ENCODE assay signal across 18 cellular contexts in genomic region chr18:24071029-24071428, GRCh38. TPM values are rescaled to one million over a fixed set of nuclear protein-coding genes. Genes with fewer than 3 reads are reported as not detected.
DNase-seq lines count a peak whose midpoint lies in the region; ATAC-seq lines count a peak whose summit lies in the region.
"Had no signal": no experiment of that assay in that cellular context is flagged by ENCODE, and none has a peak within 500 bp of the region (broad histone marks: within the 10 kb centered on the region; RNA-seq: fewer than 3 reads in every experiment).

No MANE protein-coding gene starts in this region.

- peaks cover 53% of the 10 kb centered on the region for H3K36me3 Mint-ChIP-seq in central memory CD8-positive, alpha-beta T cell (ENCODE audit: insufficient read depth)

- H3K4me3 Mint-ChIP-seq in central memory CD8-positive, alpha-beta T cell, result no peak overlapping the region
- H3K4me3 Mint-ChIP-seq: B cell; CD14-positive monocyte; T-helper 2 cell treated with Interferon-gamma antibody and Interleukin-4, amounts not matched to agents 5 μg/mL and 100 μg/mL, for 36 hours had no signal

- peaks cover 44% of the 10 kb centered on the region for H3K4me1 Mint-ChIP-seq in central memory CD8-positive, alpha-beta T cell

- peaks cover 8% of the 10 kb centered on the region for H3K36me3 ChIP-seq in H7 (replicated peaks; ENCODE audit: control insufficient read depth, insufficient read depth, low read length)
- H3K36me3 ChIP-seq: Peyer's patch had no signal

- DNase-seq in DMS53 (lab: John Stamatoyannopoulos, UW) (peak; percentile 70), NCI-H748 (lab: John Stamatoyannopoulos, UW; ENCODE audit: unreplicated experiment) (peak; percentile 90), DMS79 (lab: John Stamatoyannopoulos, UW) (no peak), NCI-H1092 (lab: John Stamatoyannopoulos, UW) (no peak), H7 (no peak)
- no peak for DNase-seq in central memory CD8-positive, alpha-beta T cell (ENCODE audit: low spot score in 2 of 2)
- DNase-seq: DND-41, Kasumi-1, NCI-H187, NCI-H526, Peyer's patch had no signal

- peaks cover 4% of the 10 kb centered on the region for H3K9me3 Mint-ChIP-seq in central memory CD8-positive, alpha-beta T cell
- H3K9me3 Mint-ChIP-seq: CD14-positive monocyte had no signal

- ATAC-seq in GM18907 (IDR thresholded peaks at IDR 0.05; ENCODE audit: unreplicated experiment), result peak; percentile 50
- ATAC-seq in central memory CD8-positive, alpha-beta T cell (replicated peaks; ENCODE audit: extremely low read depth, poor library complexity, severe bottlenecking), result no peak
- ATAC-seq in HG03432 (IDR thresholded peaks at IDR 0.05; ENCODE audit: unreplicated experiment), result no peak
- ATAC-seq: A549, SK-N-SH treated with all-trans-retinoic acid at 6 μM for 48 hours had no signal

- no peak overlapping the region for H3K4me3 ChIP-seq in H7 (ENCODE audit: insufficient read depth, low read depth, low read length)
- H3K4me3 ChIP-seq: A549, Peyer's patch had no signal

- H3K27ac Mint-ChIP-seq in central memory CD8-positive, alpha-beta T cell (ENCODE audit: low read depth), result peak overlapping the region; percentile 84
- H3K27ac Mint-ChIP-seq: B cell; T-helper 2 cell treated with Interferon-gamma antibody and Interleukin-4, amounts not matched to agents 5 μg/mL and 100 μg/mL, for 36 hours had no signal

- no peaks in the 10 kb centered on the region for H3K27me3 ChIP-seq in H7 (ENCODE audit: control insufficient read depth, insufficient read depth, low read length)
- H3K27me3 ChIP-seq: Peyer's patch had no signal

- no peaks in the 10 kb centered on the region for H3K27me3 Mint-ChIP-seq in central memory CD8-positive, alpha-beta T cell
- H3K27me3 Mint-ChIP-seq: B cell had no signal

RNA-seq across cellular contexts. Expression of gene TTC39C, which starts 56.5 kb away (rescaled TPM):
- total RNA-seq in H7 (2014; rRNA removed; shearing (Covaris generic)), result 16.2 and 17.4 TPM in 2 replicates

Comparison
In these comparisons a context has a peak if more than half of its experiments do, and no peak if none do; other contexts are left out.
1. DNase-seq: peak in DMS53 (single experiment) and NCI-H748 (single experiment); none in central memory CD8-positive, alpha-beta T cell (0 of 2), DMS79 (single experiment), NCI-H1092 (single experiment) and H7 (single experiment).